ENCODE assay signal across 1 cellular context in the genomic region with DNA sequence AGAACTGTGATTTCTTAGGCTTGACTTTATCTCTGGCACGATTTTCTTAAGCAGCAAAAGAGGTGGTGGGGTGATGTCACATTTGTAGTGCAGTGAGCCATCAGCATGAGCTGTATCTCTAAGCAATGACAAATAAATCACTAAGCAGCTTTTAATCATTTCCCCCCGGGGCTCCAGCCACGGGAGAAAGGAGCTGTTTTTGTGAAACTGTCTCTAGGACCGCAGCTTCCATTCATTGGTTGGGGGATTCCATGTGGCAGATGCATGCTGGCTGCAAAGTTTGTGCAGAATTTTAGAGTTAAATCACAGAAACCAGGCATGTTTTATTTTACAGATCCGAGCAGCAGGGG.
A peak's percentile ranks its signal among the peaks of the same experiment; 100 is the strongest.
TF ChIP-seq lines count a peak whose summit lies in the region.

No MANE protein-coding gene starts in this region.

TF ChIP-seq in HEK293, 187 proteins besides CTCF, POLR2A, EP300 and RAD21 (continued from another document):
- TF ChIP-seq ZNF660 (tag by site-specific recombination; IDR thresholded peaks at IDR 0.05) (0 out of 2 replicates have a peak, but pooled peaks have one; percentile 34), MYNN (tag by site-specific recombination; IDR thresholded peaks at IDR 0.05; ENCODE audit: borderline replicate concordance) (no peak), BCL11B (tag by site-specific recombination; IDR thresholded peaks at IDR 0.05; ENCODE audit: low read depth) (no peak), ZNF623 (tag by site-specific recombination; IDR thresholded peaks at IDR 0.05) (no peak), ZEB2 (tag by site-specific recombination; IDR thresholded peaks at IDR 0.05) (peak; percentile 50; the same call in 1 of the 2 replicates), ZNF10 (tag by site-specific recombination; IDR thresholded peaks at IDR 0.05) (peak; percentile 62), ZNF629 (tag by site-specific recombination; IDR thresholded peaks at IDR 0.05) (peak; percentile 79)
- TF ChIP-seq, protein P1, sequence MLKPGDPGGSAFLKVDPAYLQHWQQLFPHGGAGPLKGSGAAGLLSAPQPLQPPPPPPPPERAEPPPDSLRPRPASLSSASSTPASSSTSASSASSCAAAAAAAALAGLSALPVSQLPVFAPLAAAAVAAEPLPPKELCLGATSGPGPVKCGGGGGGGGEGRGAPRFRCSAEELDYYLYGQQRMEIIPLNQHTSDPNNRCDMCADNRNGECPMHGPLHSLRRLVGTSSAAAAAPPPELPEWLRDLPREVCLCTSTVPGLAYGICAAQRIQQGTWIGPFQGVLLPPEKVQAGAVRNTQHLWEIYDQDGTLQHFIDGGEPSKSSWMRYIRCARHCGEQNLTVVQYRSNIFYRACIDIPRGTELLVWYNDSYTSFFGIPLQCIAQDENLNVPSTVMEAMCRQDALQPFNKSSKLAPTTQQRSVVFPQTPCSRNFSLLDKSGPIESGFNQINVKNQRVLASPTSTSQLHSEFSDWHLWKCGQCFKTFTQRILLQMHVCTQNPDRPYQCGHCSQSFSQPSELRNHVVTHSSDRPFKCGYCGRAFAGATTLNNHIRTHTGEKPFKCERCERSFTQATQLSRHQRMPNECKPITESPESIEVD (tag by site-specific recombination; IDR thresholded peaks at IDR 0.05) = peak; percentile 52; the same call in 1 of the 2 replicates
- TF ChIP-seq, protein P2, sequence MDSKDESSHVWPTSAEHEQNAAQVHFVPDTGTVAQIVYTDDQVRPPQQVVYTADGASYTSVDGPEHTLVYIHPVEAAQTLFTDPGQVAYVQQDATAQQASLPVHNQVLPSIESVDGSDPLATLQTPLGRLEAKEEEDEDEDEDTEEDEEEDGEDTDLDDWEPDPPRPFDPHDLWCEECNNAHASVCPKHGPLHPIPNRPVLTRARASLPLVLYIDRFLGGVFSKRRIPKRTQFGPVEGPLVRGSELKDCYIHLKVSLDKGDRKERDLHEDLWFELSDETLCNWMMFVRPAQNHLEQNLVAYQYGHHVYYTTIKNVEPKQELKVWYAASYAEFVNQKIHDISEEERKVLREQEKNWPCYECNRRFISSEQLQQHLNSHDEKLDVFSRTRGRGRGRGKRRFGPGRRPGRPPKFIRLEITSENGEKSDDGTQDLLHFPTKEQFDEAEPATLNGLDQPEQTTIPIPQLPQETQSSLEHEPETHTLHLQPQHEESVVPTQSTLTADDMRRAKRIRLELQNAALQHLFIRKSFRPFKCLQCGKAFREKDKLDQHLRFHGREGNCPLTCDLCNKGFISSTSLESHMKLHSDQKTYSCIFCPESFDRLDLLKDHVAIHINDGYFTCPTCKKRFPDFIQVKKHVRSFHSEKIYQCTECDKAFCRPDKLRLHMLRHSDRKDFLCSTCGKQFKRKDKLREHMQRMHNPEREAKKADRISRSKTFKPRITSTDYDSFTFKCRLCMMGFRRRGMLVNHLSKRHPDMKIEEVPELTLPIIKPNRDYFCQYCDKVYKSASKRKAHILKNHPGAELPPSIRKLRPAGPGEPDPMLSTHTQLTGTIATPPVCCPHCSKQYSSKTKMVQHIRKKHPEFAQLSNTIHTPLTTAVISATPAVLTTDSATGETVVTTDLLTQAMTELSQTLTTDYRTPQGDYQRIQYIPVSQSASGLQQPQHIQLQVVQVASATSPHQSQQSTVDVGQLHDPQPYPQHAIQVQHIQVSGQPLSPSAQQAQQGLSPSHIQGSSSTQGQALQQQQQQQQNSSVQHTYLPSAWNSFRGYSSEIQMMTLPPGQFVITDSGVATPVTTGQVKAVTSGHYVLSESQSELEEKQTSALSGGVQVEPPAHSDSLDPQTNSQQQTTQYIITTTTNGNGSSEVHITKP (tag by site-specific recombination; IDR thresholded peaks at IDR 0.05) = peak; percentile 24; the same call in 1 of the 2 replicates
- TF ChIP-seq, protein P3, sequence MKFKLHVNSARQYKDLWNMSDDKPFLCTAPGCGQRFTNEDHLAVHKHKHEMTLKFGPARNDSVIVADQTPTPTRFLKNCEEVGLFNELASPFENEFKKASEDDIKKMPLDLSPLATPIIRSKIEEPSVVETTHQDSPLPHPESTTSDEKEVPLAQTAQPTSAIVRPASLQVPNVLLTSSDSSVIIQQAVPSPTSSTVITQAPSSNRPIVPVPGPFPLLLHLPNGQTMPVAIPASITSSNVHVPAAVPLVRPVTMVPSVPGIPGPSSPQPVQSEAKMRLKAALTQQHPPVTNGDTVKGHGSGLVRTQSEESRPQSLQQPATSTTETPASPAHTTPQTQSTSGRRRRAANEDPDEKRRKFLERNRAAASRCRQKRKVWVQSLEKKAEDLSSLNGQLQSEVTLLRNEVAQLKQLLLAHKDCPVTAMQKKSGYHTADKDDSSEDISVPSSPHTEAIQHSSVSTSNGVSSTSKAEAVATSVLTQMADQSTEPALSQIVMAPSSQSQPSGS (tag by site-specific recombination; IDR thresholded peaks at IDR 0.05; ENCODE audit: low read depth) = peak; percentile 74
TF ChIP-seq in HEK293: peak in this region for 10.
